1 cellular context compared by ENCODE assay signal in genomic region chr18:46340716-46341115, GRCh38.
TF ChIP-seq lines count a peak whose summit lies in the region.

No MANE protein-coding gene starts in this region.

TF ChIP-seq in H1, 55 proteins besides CTCF, POLR2A, EP300 and RAD21 (continued from another document):
- TF ChIP-seq NANOG (IDR thresholded peaks at IDR 0.05; ENCODE audit: insufficient read depth, low read depth, low read length, poor library complexity, severe bottlenecking), result no peak
